In genomic region chr22:50541667-50542026, GRCh38 we compare ENCODE assay signal across 10 cellular contexts. TPM values are rescaled to one million over a fixed set of nuclear protein-coding genes. Genes with fewer than 3 reads are reported as not detected.
A peak's percentile ranks its signal among the peaks of the same experiment; 100 is the strongest.
DNase-seq lines count a peak whose midpoint lies in the region; ATAC-seq and TF ChIP-seq lines count a peak whose summit lies in the region.
"Not testable (repeated sequence)": the region's sequence is repeated elsewhere in the genome, so short reads cannot be mapped to it uniquely, and the experiment has no call there.
"Had no signal": no experiment of that assay in that cellular context is flagged by ENCODE, and none has a peak within 500 bp of the region (broad histone marks: within the 10 kb centered on the region; RNA-seq: fewer than 3 reads in every experiment).

No MANE protein-coding gene starts in this region.

- H3K9me2 ChIP-seq in OCI-LY7 (ENCODE audit: insufficient read depth, low read length): not testable (repeated sequence)

- WGBS in heart left ventricle, 4 donors: 77 to 88% (median 86%) methylated on average over 5 of the region's 5 CpGs
- 64 to 75% methylated on average over 5 of the region's 5 CpGs for WGBS in thyroid gland, 2 donors

- intact Hi-C loops in Calu3 (cut with micrococcal nuclease; ENCODE audit: unreplicated experiment); OCI-LY7 (cut with micrococcal nuclease; ENCODE audit: unreplicated experiment); activated CD8-positive, alpha-beta T cell treated with anti-CD3 and anti-CD28 coated beads for 36 hours (cut with micrococcal nuclease); thyroid gland (cut with DNase I): not testable (repeated sequence)
- intact Hi-C loops in heart left ventricle (cut with DNase I): loop anchor here in 2 of 10 donors (5.0 to 10.0 kb wide), 2 partner anchors 73 to 81 kb away; no protein-coding TSS in a partner anchor

- H3K9me3 Mint-ChIP-seq in Calu3 (ENCODE audit: low read depth, unreplicated experiment); activated CD8-positive, alpha-beta T cell treated with anti-CD3 and anti-CD28 coated beads for 36 hours: not testable (repeated sequence)

- not testable (repeated sequence) for H3K9me3 ChIP-seq in OCI-LY7 (ENCODE audit: low read length); heart left ventricle; neutrophil; thyroid gland

- H3K27me3 ChIP-seq in heart left ventricle: peaks cover 0 to 37% (median 4%) of the 10 kb centered on the region in 9 donors
- peaks cover 12% of the 10 kb centered on the region for H3K27me3 ChIP-seq in neutrophil
- not testable (repeated sequence) for H3K27me3 ChIP-seq in thyroid gland

- H3K4me2 ChIP-seq in OCI-LY7 (ENCODE audit: low read length): not testable (repeated sequence)

- peaks cover 43% of the 10 kb centered on the region for H3K36me3 Mint-ChIP-seq in Calu3 (ENCODE audit: insufficient read depth, unreplicated experiment)
- H3K36me3 Mint-ChIP-seq in activated CD8-positive, alpha-beta T cell treated with anti-CD3 and anti-CD28 coated beads for 36 hours (ENCODE audit: low read depth): not testable (repeated sequence)

- H3K27ac Mint-ChIP-seq in Calu3 (ENCODE audit: unreplicated experiment): peak overlapping the region; percentile 98
- peak overlapping the region; percentile 94 for H3K27ac Mint-ChIP-seq in activated CD8-positive, alpha-beta T cell treated with anti-CD3 and anti-CD28 coated beads for 36 hours

- H3K4me3 Mint-ChIP-seq in Calu3 (ENCODE audit: low read depth, unreplicated experiment); activated CD8-positive, alpha-beta T cell treated with anti-CD3 and anti-CD28 coated beads for 36 hours: not testable (repeated sequence)

- H3K4me1 ChIP-seq in OCI-LY7 (ENCODE audit: insufficient read depth, low read length, poor library complexity, severe bottlenecking) (peaks cover 56% of the 10 kb centered on the region), heart left ventricle (peaks cover 0 to 95% (median 20%) of the 10 kb centered on the region in 12 donors), neutrophil (ENCODE audit: control insufficient read depth in 1 of 2, insufficient read depth in 1 of 2, low read depth in 1 of 2, low read length in 1 of 2) (peaks cover 85 to 88% of the 10 kb centered on the region in 2 experiments), thyroid gland (peaks cover 13 to 54% of the 10 kb centered on the region in 2 donors)

- H3K4me1 Mint-ChIP-seq in Calu3 (ENCODE audit: low read depth, unreplicated experiment): peaks cover 61% of the 10 kb centered on the region
- peaks cover 67% of the 10 kb centered on the region for H3K4me1 Mint-ChIP-seq in activated CD8-positive, alpha-beta T cell treated with anti-CD3 and anti-CD28 coated beads for 36 hours (ENCODE audit: low read depth)

- not testable (repeated sequence) for H3K27ac ChIP-seq in OCI-LY7 (ENCODE audit: low read depth, low read length, poor library complexity, severe bottlenecking)
- H3K27ac ChIP-seq in caudate nucleus (ENCODE audit: low read depth, low read length) (peak overlapping the region; percentile 58), heart left ventricle (peak overlapping the region in 7 of 12 donors; percentile 3 to 98 (median 61)), neutrophil (peak overlapping the region; percentile 100), thyroid gland (peak overlapping the region in 2 of 3 donors; percentile 4 to 55)

- H3K36me3 ChIP-seq in OCI-LY7 (ENCODE audit: insufficient read depth, low read length); heart left ventricle; neutrophil; thyroid gland: not testable (repeated sequence)

- not testable (repeated sequence) for TF ChIP-seq POLR2A in heart left ventricle (IDR thresholded peaks at IDR 0.05); thyroid gland (IDR thresholded peaks at IDR 0.05)

- not testable (repeated sequence) for H3K4me3 ChIP-seq in HFF-Myc (replicated peaks; ENCODE audit: low read depth, low read length); OCI-LY7 (ENCODE audit: low read depth, low read length, poor library complexity, severe bottlenecking); thyroid gland (replicated peaks in 1 of 3)
- peak overlapping the region in 2 of 12 donors; percentile 3 to 38 for H3K4me3 ChIP-seq in heart left ventricle
- H3K4me3 ChIP-seq in neutrophil (ENCODE audit: low read depth in 1 of 2, low read length in 1 of 2): peak overlapping the region; percentile 59 to 63

- peak overlapping the region; percentile 64; the same call in 1 of the 2 replicates for H2AFZ ChIP-seq in OCI-LY7 (ENCODE audit: low read length)

- BruUV-seq in Calu3 (replicated peaks; lab: Mats Ljungman, UMichigan); OCI-LY7 (replicated peaks; lab: Mats Ljungman, UMichigan): not testable (repeated sequence)

- not testable (repeated sequence) for H3K27me3 Mint-ChIP-seq in Calu3 (ENCODE audit: unreplicated experiment); activated CD8-positive, alpha-beta T cell treated with anti-CD3 and anti-CD28 coated beads for 36 hours

- H3K79me2 ChIP-seq in OCI-LY7 (ENCODE audit: insufficient read depth, low read depth, low read length): not testable (repeated sequence)

- not testable (repeated sequence) for TF ChIP-seq CTCF in Calu3 (IDR thresholded peaks at IDR 0.05; ENCODE audit: unreplicated experiment); HFF-Myc (IDR thresholded peaks at IDR 0.05; ENCODE audit: low read depth, low read length, missing control alignments); OCI-LY7 (conservative IDR thresholded peaks at IDR 0.05; ENCODE audit: low read length); activated CD8-positive, alpha-beta T cell treated with anti-CD3 and anti-CD28 coated beads for 36 hours (IDR thresholded peaks at IDR 0.05); heart left ventricle (IDR thresholded peaks at IDR 0.05); thyroid gland (IDR thresholded peaks at IDR 0.05)
- peak; percentile 19 for TF ChIP-seq CTCF in neutrophil (IDR thresholded peaks at IDR 0.05)

- not testable (repeated sequence) for H4K20me1 ChIP-seq in OCI-LY7 (ENCODE audit: insufficient read depth, low read length)

- DNase-seq in Calu3 (peak; percentile 71), HFF-Myc (ENCODE audit: extremely low read depth, low read depth) (peak; percentile 65), heart left ventricle (peak in 2 of 5 donors; percentile 33 to 52)
- not testable (repeated sequence) for DNase-seq in OCI-LY7 (ENCODE audit: low spot score); caudate nucleus (lab: John Stamatoyannopoulos, UW); thyroid gland
- DNase-seq in activated CD8-positive, alpha-beta T cell treated with anti-CD3 and anti-CD28 coated beads for 36 hours: peak; percentile 57

- peak; percentile 7 for ATAC-seq in activated CD8-positive, alpha-beta T cell treated with anti-CD3 and anti-CD28 coated beads for 36 hours
- ATAC-seq in heart left ventricle: peak in 2 of 4 donors; percentile 28 to 52

- POLR2A ChIA-PET in OCI-LY7 (lab: Charles Lee): interaction anchor here (0.8 kb wide), 1 partner anchor 438 kb away, joined by 3 read pairs; no protein-coding TSS in a partner anchor
- POLR2A ChIA-PET in activated CD8-positive, alpha-beta T cell treated with anti-CD3 and anti-CD28 coated beads for 36 hours (lab: Charles Lee): interaction anchor here (0.5 to 8.3 kb wide), 4 partner anchors 10 to 80 kb away, joined by 3 to 175 read pairs (median 12); partner anchors contain the start of genes SCO2 and TYMP

- CTCF ChIA-PET in Calu3 (lab: Charles Lee): not testable (repeated sequence)
- CTCF ChIA-PET in OCI-LY7 (lab: Charles Lee; ENCODE audit: unreplicated experiment): interaction anchor here (1.1 kb wide), 1 partner anchor 22 kb away, joined by 3 read pairs; no protein-coding TSS in a partner anchor
- CTCF ChIA-PET in activated CD8-positive, alpha-beta T cell treated with anti-CD3 and anti-CD28 coated beads for 36 hours (lab: Charles Lee): interaction anchor here (1.3 to 4.7 kb wide), 4 partner anchors 16 to 68 kb away, joined by 3 to 65 read pairs (median 16); partner anchors contain the start of genes SCO2 and SYCE3

RNA-seq across cellular contexts. Expression of gene KLHDC7B, which starts 4.1 kb away (rescaled TPM):
- total RNA-seq in Calu3 (2022): 1.6 and 3.0 TPM in 2 replicates
- 0.08 and 0.25 TPM in 2 replicates for total RNA-seq in OCI-LY7 (2014; rRNA removed; shearing (Covaris generic))
- total RNA-seq in OCI-LY7 (2022): 0.31 and 0.46 TPM in 2 replicates
- total RNA-seq in activated CD8-positive, alpha-beta T cell treated with anti-CD3 and anti-CD28 coated beads for 36 hours: 1 to 10 TPM; 5.8 to 6.8 TPM
- 1 to 10 TPM in 1 of 9 donors, under 1 TPM in 3, not detected in 5; 0.08 to 1.3 (median 0.14) TPM for total RNA-seq in heart left ventricle
- under 1 TPM in 1 of 2 donors, not detected in 1; 0.08 TPM for polyA plus RNA-seq in heart left ventricle
- under 1 TPM in 1 of 4 donors, not detected in 3; 0.27 TPM for total RNA-seq in thyroid gland

RNA-seq across cellular contexts. Expression of gene TYMP, which starts 11.8 kb away (rescaled TPM):
- total RNA-seq in Calu3 (2022) (44.1 and 62.2 TPM in 2 replicates), OCI-LY7 (2022) (3.8 and 4.0 TPM in 2 replicates), heart left ventricle (100 to 1,000 TPM in 1 of 9 donors, 10 to 100 TPM in 6, 1 to 10 TPM in 2; 8.3 to 198 (median 21.7) TPM), thyroid gland (10 to 100 TPM; 28.0 to 61.0 (median 33.6) TPM)
- 3.9 and 6.3 TPM in 2 replicates for total RNA-seq in OCI-LY7 (2014; rRNA removed; shearing (Covaris generic))
- 10 to 100 TPM; 24.2 to 24.7 TPM for total RNA-seq in activated CD8-positive, alpha-beta T cell treated with anti-CD3 and anti-CD28 coated beads for 36 hours
- polyA plus RNA-seq in heart left ventricle: 10 to 100 TPM; 11.8 to 45.1 TPM

RNA-seq across cellular contexts. Expression of gene SCO2, which starts 16.2 kb away (rescaled TPM):
- total RNA-seq in Calu3 (2022): 3.6 and 5.3 TPM in 2 replicates
- total RNA-seq in OCI-LY7 (2014; rRNA removed; shearing (Covaris generic)): 2.7 and 4.9 TPM in 2 replicates
- 3.9 and 4.1 TPM in 2 replicates for total RNA-seq in OCI-LY7 (2022)
- 1 to 10 TPM in 1 of 2 experiments, not detected in 1; 2.7 TPM for total RNA-seq in activated CD8-positive, alpha-beta T cell treated with anti-CD3 and anti-CD28 coated beads for 36 hours
- 1 to 10 TPM in 2 of 9 donors, under 1 TPM in 2, not detected in 5; 0.67 to 2.6 (median 0.94) TPM for total RNA-seq in heart left ventricle
- 1 to 10 TPM in 1 of 2 donors, not detected in 1; 2.0 TPM for polyA plus RNA-seq in heart left ventricle
- 1 to 10 TPM in 3 of 4 donors, not detected in 1; 2.6 to 5.5 (median 2.9) TPM for total RNA-seq in thyroid gland

RNA-seq across cellular contexts. Expression of gene SYCE3, which starts 21.1 kb away (rescaled TPM):
- not detected in 2 replicates for total RNA-seq in Calu3 (2022)
- not detected in 2 replicates for total RNA-seq in OCI-LY7 (2014; rRNA removed; shearing (Covaris generic))
- not detected in 2 replicates for total RNA-seq in OCI-LY7 (2022)
- total RNA-seq in activated CD8-positive, alpha-beta T cell treated with anti-CD3 and anti-CD28 coated beads for 36 hours: not detected
- not detected for total RNA-seq in heart left ventricle
- not detected for polyA plus RNA-seq in heart left ventricle
- total RNA-seq in thyroid gland: 1 to 10 TPM in 3 of 4 donors, not detected in 1; 3.5 to 6.0 (median 4.3) TPM
- total RNA-seq: mucosa of gallbladder; T-helper 2 cell treated with Interferon-gamma antibody and Interleukin-4, amounts not matched to agents 100 ng/mL and 5 ng/mL, for 36 hours had no signal

RNA-seq across cellular contexts. Expression of gene NCAPH2, which starts 33.6 kb away (rescaled TPM):
- 73.2 and 92.0 TPM in 2 replicates for total RNA-seq in Calu3 (2022)
- 129 and 151 TPM in 2 replicates for total RNA-seq in OCI-LY7 (2014; rRNA removed; shearing (Covaris generic))
- 124 and 126 TPM in 2 replicates for total RNA-seq in OCI-LY7 (2022)
- total RNA-seq in activated CD8-positive, alpha-beta T cell treated with anti-CD3 and anti-CD28 coated beads for 36 hours: 100 to 1,000 TPM; 121 to 126 TPM
- 10 to 100 TPM; 24.7 to 34.5 (median 27.9) TPM for total RNA-seq in heart left ventricle
- 10 to 100 TPM; 33.9 to 43.3 TPM for polyA plus RNA-seq in heart left ventricle
- 10 to 100 TPM; 39.6 to 47.5 (median 43.1) TPM for total RNA-seq in thyroid gland
